In genomic region chr1:200150721-200151120, GRCh38 we compare ENCODE assay signal across 8 cellular contexts.
DNase-seq lines count a peak whose midpoint lies in the region; ATAC-seq and TF ChIP-seq lines count a peak whose summit lies in the region.

No MANE protein-coding gene starts in this region.

- H3K27me3 ChIP-seq in dorsolateral prefrontal cortex = no peaks in the 10 kb centered on the region

- peak; percentile 46 for ATAC-seq in GM21515 (IDR thresholded peaks at IDR 0.05; ENCODE audit: unreplicated experiment)
- ATAC-seq in HG03175 (IDR thresholded peaks at IDR 0.05; ENCODE audit: unreplicated experiment) = no peak

- no peak for TF ChIP-seq CTCF in cardiac fibroblast (IDR thresholded peaks at IDR 0.05; ENCODE audit: low read depth, low read length)
- TF ChIP-seq CTCF in dorsolateral prefrontal cortex (IDR thresholded peaks at IDR 0.05 in 54 of 56, conservative IDR thresholded peaks at IDR 0.05 in 2 of 56; ENCODE audit: low read depth in 1 of 56, partially characterized antibody in 56 of 56) = no peak

- H3K27ac ChIP-seq in dorsolateral prefrontal cortex = no peak overlapping the region

- intact Hi-C loops in dorsolateral prefrontal cortex (cut with DNase I) = no loop called here

- H3K4me3 ChIP-seq in cardiac fibroblast (replicated peaks in 1 of 2; ENCODE audit: low read depth in 2 of 2, low read length in 2 of 2) (no peak overlapping the region), dorsolateral prefrontal cortex (no peak overlapping the region)

- peak; percentile 87 for DNase-seq in EL
- peak; percentile 96 for DNase-seq in M059J (ENCODE audit: low read depth)
- peak; percentile 59 to 67 for DNase-seq in cardiac fibroblast (ENCODE audit: low read depth in 2 of 2)
- DNase-seq in stimulated activated CD8-positive, alpha-beta memory T cell treated with anti-CD3 and anti-CD28 coated beads, Interleukin-15, amount 100 ng/mL, for 48 hours (ENCODE audit: low read depth in 2 of 2) = peak; percentile 8 to 9
- DNase-seq in dorsolateral prefrontal cortex = no peak
- DNase-seq in NCI-H526 treated with DMSO at 0.1 percent for 48 hours (lab: John Stamatoyannopoulos, UW) = no peak

Comparison
In these comparisons a context has a peak if more than half of its experiments do, and no peak if none do; other contexts are left out.
1. DNase-seq: peak in EL (single experiment), M059J (single experiment), cardiac fibroblast (2 of 2) and stimulated activated CD8-positive, alpha-beta memory T cell treated with anti-CD3 and anti-CD28 coated beads, Interleukin-15, amount 100 ng/mL, for 48 hours (2 of 2); none in dorsolateral prefrontal cortex (0 of 10) and NCI-H526 treated with DMSO at 0.1 percent for 48 hours (single experiment).